1 cellular context compared by ENCODE assay signal in the genomic region with DNA sequence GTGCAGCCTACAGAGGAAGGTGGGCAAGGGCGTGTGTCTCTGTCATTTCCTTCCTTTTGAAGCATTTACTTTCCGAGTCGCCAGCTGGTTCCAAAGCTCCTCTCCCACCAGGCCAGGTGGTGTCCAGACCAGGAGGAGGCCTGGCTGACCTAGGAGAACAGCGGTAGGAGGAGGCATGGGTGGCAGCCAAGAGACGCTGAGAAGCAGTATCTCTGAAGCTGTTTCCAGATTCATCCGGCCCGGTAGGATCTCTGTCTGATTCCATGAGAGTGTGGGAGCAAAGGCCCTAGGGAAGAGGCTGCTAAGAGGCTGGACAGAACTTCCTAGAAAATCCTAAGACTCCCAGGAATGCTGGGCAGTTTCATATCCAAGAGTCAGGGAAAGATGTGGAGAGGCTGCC.
TF ChIP-seq lines count a peak whose summit lies in the region.

No MANE protein-coding gene starts in this region.

TF ChIP-seq in liver, 16 proteins besides CTCF, POLR2A, EP300 and RAD21 (continued from another document):
- TF ChIP-seq, protein P1, sequence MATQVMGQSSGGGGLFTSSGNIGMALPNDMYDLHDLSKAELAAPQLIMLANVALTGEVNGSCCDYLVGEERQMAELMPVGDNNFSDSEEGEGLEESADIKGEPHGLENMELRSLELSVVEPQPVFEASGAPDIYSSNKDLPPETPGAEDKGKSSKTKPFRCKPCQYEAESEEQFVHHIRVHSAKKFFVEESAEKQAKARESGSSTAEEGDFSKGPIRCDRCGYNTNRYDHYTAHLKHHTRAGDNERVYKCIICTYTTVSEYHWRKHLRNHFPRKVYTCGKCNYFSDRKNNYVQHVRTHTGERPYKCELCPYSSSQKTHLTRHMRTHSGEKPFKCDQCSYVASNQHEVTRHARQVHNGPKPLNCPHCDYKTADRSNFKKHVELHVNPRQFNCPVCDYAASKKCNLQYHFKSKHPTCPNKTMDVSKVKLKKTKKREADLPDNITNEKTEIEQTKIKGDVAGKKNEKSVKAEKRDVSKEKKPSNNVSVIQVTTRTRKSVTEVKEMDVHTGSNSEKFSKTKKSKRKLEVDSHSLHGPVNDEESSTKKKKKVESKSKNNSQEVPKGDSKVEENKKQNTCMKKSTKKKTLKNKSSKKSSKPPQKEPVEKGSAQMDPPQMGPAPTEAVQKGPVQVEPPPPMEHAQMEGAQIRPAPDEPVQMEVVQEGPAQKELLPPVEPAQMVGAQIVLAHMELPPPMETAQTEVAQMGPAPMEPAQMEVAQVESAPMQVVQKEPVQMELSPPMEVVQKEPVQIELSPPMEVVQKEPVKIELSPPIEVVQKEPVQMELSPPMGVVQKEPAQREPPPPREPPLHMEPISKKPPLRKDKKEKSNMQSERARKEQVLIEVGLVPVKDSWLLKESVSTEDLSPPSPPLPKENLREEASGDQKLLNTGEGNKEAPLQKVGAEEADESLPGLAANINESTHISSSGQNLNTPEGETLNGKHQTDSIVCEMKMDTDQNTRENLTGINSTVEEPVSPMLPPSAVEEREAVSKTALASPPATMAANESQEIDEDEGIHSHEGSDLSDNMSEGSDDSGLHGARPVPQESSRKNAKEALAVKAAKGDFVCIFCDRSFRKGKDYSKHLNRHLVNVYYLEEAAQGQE (IDR thresholded peaks at IDR 0.05) = peak; percentile 45
- TF ChIP-seq GABPA (IDR thresholded peaks at IDR 0.05 in 1 of 2, conservative IDR thresholded peaks at IDR 0.05 in 1 of 2) (no peak), YY1 (IDR thresholded peaks at IDR 0.05) (no peak), NR2F2 (IDR thresholded peaks at IDR 0.05) (no peak)
